In the genomic region with DNA sequence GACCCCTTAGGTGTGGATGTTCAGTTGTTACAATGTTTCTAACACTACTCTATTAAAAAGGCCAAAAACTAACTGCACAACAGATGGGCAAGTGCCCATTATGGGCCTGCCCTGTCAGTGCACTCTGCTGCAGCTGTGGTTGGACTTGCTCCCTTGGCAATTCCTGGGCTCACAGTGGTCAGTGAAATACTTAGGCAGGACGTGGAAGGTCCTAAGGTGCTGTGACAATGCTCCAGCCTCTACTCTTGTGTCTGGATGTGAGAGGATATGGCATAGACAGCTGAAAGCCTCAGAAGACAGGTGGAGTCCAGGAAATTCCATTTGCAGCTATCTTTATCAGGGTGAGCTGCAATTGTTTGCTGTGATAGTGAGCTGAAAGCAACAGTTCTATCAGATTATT, we compare ENCODE assay signal across 1 cellular context.
TF ChIP-seq lines count a peak whose summit lies in the region.

No MANE protein-coding gene starts in this region.

TF ChIP-seq in GM12878, 131 proteins besides CTCF, POLR2A, EP300 and RAD21 (continued from another document):
- no peak for TF ChIP-seq RELA (IDR thresholded peaks at IDR 0.05; ENCODE audit: borderline replicate concordance, partially characterized antibody)
- TF ChIP-seq RUNX3 (IDR thresholded peaks at IDR 0.05; ENCODE audit: low read length), result no peak
- no peak for TF ChIP-seq TCF7 (IDR thresholded peaks at IDR 0.05; ENCODE audit: borderline replicate concordance)
- TF ChIP-seq TARDBP (IDR thresholded peaks at IDR 0.05; ENCODE audit: borderline replicate concordance), result no peak
- TF ChIP-seq SMAD1 (IDR thresholded peaks at IDR 0.05; ENCODE audit: low read depth, partially characterized antibody), result no peak
- TF ChIP-seq NR2C1 (IDR thresholded peaks at IDR 0.05), result no peak
